In genomic region chr6:56959938-56960337, GRCh38 we compare ENCODE assay signal across 20 cellular contexts. TPM values are rescaled to one million over a fixed set of nuclear protein-coding genes. Genes with fewer than 3 reads are reported as not detected.
DNase-seq lines count a peak whose midpoint lies in the region; ATAC-seq, FAIRE-seq and TF ChIP-seq lines count a peak whose summit lies in the region.
"Had no signal": no experiment of that assay in that cellular context is flagged by ENCODE, and none has a peak within 500 bp of the region (broad histone marks: within the 10 kb centered on the region; RNA-seq: fewer than 3 reads in every experiment).

No MANE protein-coding gene starts in this region.

- 6% methylated on average over 4 of the region's 4 CpGs for WGBS in HepG2 (ENCODE audit: low lambda C conversion rate)
- 78% methylated on average over 4 of the region's 4 CpGs for WGBS in right lobe of liver (ENCODE audit: insufficient coverage, low coverage, low lambda C conversion rate, missing lambda C conversion rate)

- H3K4me3 ChIP-seq in HepG2 (replicated peaks in 1 of 3; ENCODE audit: insufficient read depth in 1 of 3, low read depth in 2 of 3, low read length in 3 of 3), result no peak overlapping the region
- no peak overlapping the region for H3K4me3 ChIP-seq in right lobe of liver
- H3K4me3 ChIP-seq: upper lobe of left lung had no signal

- H3K36me3 ChIP-seq in HepG2 (replicated peaks in 1 of 2; ENCODE audit: control insufficient read depth in 1 of 2, insufficient read depth in 2 of 2, low read length in 2 of 2), result no peaks in the 10 kb centered on the region
- no peaks in the 10 kb centered on the region for H3K36me3 ChIP-seq in right lobe of liver
- H3K36me3 ChIP-seq: upper lobe of left lung had no signal

- no peak overlapping the region for H3K4me2 ChIP-seq in HepG2 (ENCODE audit: low read depth, low read length)

- TF ChIP-seq POLR2A in HepG2 (IDR thresholded peaks at IDR 0.05; ENCODE audit: insufficient read depth in 1 of 2, low read depth in 2 of 2, low read length in 2 of 2) (no peak), right lobe of liver (IDR thresholded peaks at IDR 0.05) (no peak)

- H3K9ac ChIP-seq in HepG2 (ENCODE audit: insufficient read depth, low read depth, low read length), result no peak overlapping the region

- H3K79me2 ChIP-seq in HepG2 (ENCODE audit: insufficient read depth, low read length), result no peaks in the 10 kb centered on the region

- H2AFZ ChIP-seq in HepG2 (ENCODE audit: low read length), result no peak overlapping the region

- H3K27ac ChIP-seq in HepG2 (ENCODE audit: extremely low read length, insufficient read depth, low read length), result no peak overlapping the region
- H3K27ac ChIP-seq in right lobe of liver, result no peak overlapping the region
- H3K27ac ChIP-seq: upper lobe of left lung, VCaP had no signal

- CTCF ChIA-PET in HepG2 (lab: Yijun Ruan, JAX; ENCODE audit: low intra/inter-chr PET ratio, low total read pairs), result no interaction called here

- H3K27me3 ChIP-seq in HepG2 (ENCODE audit: control insufficient read depth in 1 of 2, insufficient read depth in 2 of 2, low read length in 2 of 2) (peaks cover 0 to 14% of the 10 kb centered on the region in 2 experiments; a peak in 2 of 5 replicates), right lobe of liver (no peaks in the 10 kb centered on the region)
- H3K27me3 ChIP-seq: upper lobe of left lung had no signal

- H3K9me3 ChIP-seq in HepG2 (ENCODE audit: low read length) (no peaks in the 10 kb centered on the region), right lobe of liver (no peaks in the 10 kb centered on the region)
- H3K9me3 ChIP-seq: upper lobe of left lung had no signal

- peaks cover 6% of the 10 kb centered on the region; the same call in 1 of the 2 replicates for H3K4me1 ChIP-seq in HepG2 (ENCODE audit: insufficient read depth, low read length)
- no peaks in the 10 kb centered on the region for H3K4me1 ChIP-seq in right lobe of liver

- H4K20me1 ChIP-seq in HepG2 (ENCODE audit: insufficient read depth, low read length), result no peaks in the 10 kb centered on the region

- no peak for DNase-seq in HepG2 (ENCODE audit: low spot score)
- no peak for DNase-seq in right lobe of liver
- DNase-seq in fibroblast of peridontal ligament (ENCODE audit: extremely low read depth), result peak; percentile 88
- DNase-seq in NCI-H1417 treated with DMSO at 0.1 percent for 48 hours (lab: John Stamatoyannopoulos, UW), result no peak
- DNase-seq: activated CD4-positive, alpha-beta memory T cell treated with anti-CD3 and anti-CD28 coated beads, Interleukin-2, amount 10 ng/mL, durations not matched to agents 7 days and 5 days; activated naive CD8-positive, alpha-beta T cell treated with anti-CD3 and anti-CD28 coated beads, Interleukin-2, amount 50 U/mL, for 24 hours; activated T-cell treated with anti-CD3 and anti-CD28 coated beads, Interleukin-2, amount 50 U/mL, for 72 hours; left cardiac atrium; NCI-H187 treated with DMSO at 0.1 percent for 48 hours; NCI-H524; small intestine; SW 1271; upper lobe of left lung had no signal

- BruUV-seq in HepG2 (replicated peaks; lab: Mats Ljungman, UMichigan), result no TSS peak

- FAIRE-seq in HepG2 (lab: Jason Lieb, UNC), result peak; percentile 28
- FAIRE-seq: colon, small intestine had no signal

- TF ChIP-seq EP300 in HepG2 (IDR thresholded peaks at IDR 0.05; ENCODE audit: low read depth in 2 of 2, low read length in 2 of 2) (no peak), HepG2 (CRISPR knock-in tag; IDR thresholded peaks at IDR 0.05; ENCODE audit: borderline replicate concordance) (no peak)

- no peak for ATAC-seq in HepG2
- ATAC-seq in right lobe of liver, result no peak
- peak; percentile 15 for ATAC-seq in SK-N-SH treated with all-trans-retinoic acid at 6 μM for 48 hours
- no peak for ATAC-seq in HG03469 (IDR thresholded peaks at IDR 0.05; ENCODE audit: unreplicated experiment)
- no peak for ATAC-seq in HG03175 (IDR thresholded peaks at IDR 0.05; ENCODE audit: unreplicated experiment)
- no peak for ATAC-seq in HG03354 (IDR thresholded peaks at IDR 0.05; ENCODE audit: poor library complexity, severe bottlenecking, unreplicated experiment)
- ATAC-seq: activated naive CD8-positive, alpha-beta T cell treated with anti-CD3 and anti-CD28 coated beads, Interleukin-2, amount 50 U/mL, for 24 hours; activated T-cell treated with anti-CD3 and anti-CD28 coated beads, Interleukin-2, amount 50 U/mL, for 72 hours; left cardiac atrium; stimulated activated effector memory CD8-positive, alpha-beta T cell treated with anti-CD3 and anti-CD28 coated beads, Interleukin-12 subunit alpha, Interleukin-12 subunit beta, amount 100 ng/mL, for 72 hours had no signal

- intact Hi-C loops in HepG2 (cut with micrococcal nuclease; ENCODE audit: unreplicated experiment), result loop anchor here (5.0 to 10.0 kb wide), 3 partner anchors 87 to 212 kb away; partner anchors contain the start of genes BAG2, KIAA1586 and ZNF451
- intact Hi-C loops in right lobe of liver (cut with DNase I), result no loop called here

- TF ChIP-seq RAD21 in HepG2 (CRISPR knock-in tag; IDR thresholded peaks at IDR 0.05), result no peak

- in situ Hi-C loops in HepG2 (cut with HindIII; ENCODE audit: extremely low pct_ligation_motif_present, low pct_unique_long_range_greater_than_20kb), result no loop called here

- POLR2A ChIA-PET in HepG2 (lab: Yijun Ruan, JAX), result no interaction called here

- TF ChIP-seq CTCF in HepG2 (CRISPR knock-in tag; IDR thresholded peaks at IDR 0.05), result no peak
- TF ChIP-seq CTCF in right lobe of liver (IDR thresholded peaks at IDR 0.05), result no peak

TF ChIP-seq in HepG2, 621 proteins besides CTCF, POLR2A, EP300 and RAD21 (continues in another document):
- TF ChIP-seq MTA3 (CRISPR knock-in tag; IDR thresholded peaks at IDR 0.05), result no peak
- TF ChIP-seq PHF20 (CRISPR knock-in tag; IDR thresholded peaks at IDR 0.05), result no peak
- TF ChIP-seq ZNF678 (CRISPR knock-in tag; IDR thresholded peaks at IDR 0.05), result no peak
- no peak for TF ChIP-seq KLF15 (CRISPR knock-in tag; IDR thresholded peaks at IDR 0.05; ENCODE audit: borderline replicate concordance)
- no peak for TF ChIP-seq PAX8 (CRISPR knock-in tag; IDR thresholded peaks at IDR 0.05; ENCODE audit: borderline replicate concordance)
- TF ChIP-seq ZNF766 (CRISPR knock-in tag; IDR thresholded peaks at IDR 0.05; ENCODE audit: borderline replicate concordance), result no peak
- TF ChIP-seq HIVEP1 (CRISPR knock-in tag; IDR thresholded peaks at IDR 0.05), result no peak
- no peak for TF ChIP-seq ZNF501 (CRISPR knock-in tag; IDR thresholded peaks at IDR 0.05)

TF ChIP-seq in SK-N-SH treated with all-trans-retinoic acid at 6 μM for 48 hours, 23 proteins besides CTCF, POLR2A, EP300 and RAD21 (continues in another document):
- TF ChIP-seq CSRNP3 (CRISPR knock-in tag; IDR thresholded peaks at IDR 0.05) (no peak), RARB (CRISPR knock-in tag; IDR thresholded peaks at IDR 0.05) (peak; percentile 92), PATZ1 (CRISPR knock-in tag; IDR thresholded peaks at IDR 0.05; ENCODE audit: borderline replicate concordance) (peak; percentile 90)

RNA-seq across cellular contexts. Expression of gene BEND6, which starts 5.0 kb away (rescaled TPM):
- total RNA-seq in HepG2 (2016; rRNA removed; fragmentation: Illumina TruSeq; extraction: Trizol) (0.20 and 0.25 TPM in 2 replicates), right lobe of liver (not detected)
- total RNA-seq in HepG2 (2016; cell fraction: cytosol; rRNA removed; fragmentation: Illumina TruSeq; extraction: Trizol; ENCODE audit: low read depth), result 0.44 and 0.71 TPM in 2 replicates
- 0.12 and 0.43 TPM in 2 replicates for total RNA-seq in HepG2 (2016; cell fraction: insoluble cytoplasmic fraction; rRNA removed; fragmentation: Illumina TruSeq; extraction: Trizol)
- total RNA-seq in HepG2 (2016; cell fraction: membrane; rRNA removed; fragmentation: Illumina TruSeq; extraction: Trizol), result 0.43 and 0.55 TPM in 2 replicates
- total RNA-seq in HepG2 (2016; cell fraction: nucleus; rRNA removed; fragmentation: Illumina TruSeq; extraction: Trizol), result 0.09 and 0.25 TPM in 2 replicates
- polyA plus RNA-seq in HepG2 (2011; rRNA removed), result 0.10 and 0.21 TPM in 2 replicates
- 0.09 and 0.13 TPM in 2 replicates for polyA plus RNA-seq in HepG2 (2011; cell fraction: cytosol; rRNA removed)
- not detected in 2 replicates for polyA plus RNA-seq in HepG2 (2011; cell fraction: nucleus; rRNA removed)
- 0.12 and 0.29 TPM in 2 replicates for polyA plus RNA-seq in HepG2 (2012)
- 0.19 and 0.40 TPM in 2 replicates for polyA plus RNA-seq in HepG2 (2016; cell fraction: cytosol; fragmentation: Illumina TruSeq; extraction: Trizol; ENCODE audit: low read depth)
- 0.21 and 0.35 TPM in 2 replicates for polyA plus RNA-seq in HepG2 (2016; cell fraction: insoluble cytoplasmic fraction; fragmentation: Illumina TruSeq; extraction: Trizol; ENCODE audit: low read depth)
- polyA plus RNA-seq in HepG2 (2016; cell fraction: membrane; fragmentation: Illumina TruSeq; extraction: Trizol; ENCODE audit: low read depth), result 0.33 and 0.54 TPM in 2 replicates
- polyA plus RNA-seq in HepG2 (2016; cell fraction: nucleus; fragmentation: Illumina TruSeq; extraction: Trizol; ENCODE audit: insufficient read depth, low read depth), result 0.12 TPM in 1 of 2 replicates, not detected in the other
- 0.04 and 0.37 TPM in 2 replicates for polyA minus RNA-seq in HepG2 (2011; rRNA and poly(A)+ RNA removed; ENCODE audit: low replicate concordance)
- 0.20 TPM in 1 of 2 replicates, not detected in the other for polyA minus RNA-seq in HepG2 (2011; cell fraction: cytosol; rRNA and poly(A)+ RNA removed)
- polyA minus RNA-seq in HepG2 (2011; cell fraction: nucleus; rRNA and poly(A)+ RNA removed), result 0.12 and 0.13 TPM in 2 replicates
- total RNA-seq: activated CD4-positive, alpha-beta memory T cell treated with anti-CD3 and anti-CD28 coated beads, Interleukin-2, amount 10 ng/mL, durations not matched to agents 7 days and 5 days had no signal

Comparison
In these comparisons a context has a peak if more than half of its experiments do, and no peak if none do; other contexts are left out.
1. Of the 2 proteins assayed by ChIP-seq in both HepG2 and SK-N-SH treated with all-trans-retinoic acid at 6 μM for 48 hours: peak only in HepG2: none; only in SK-N-SH treated with all-trans-retinoic acid at 6 μM for 48 hours: PATZ1; in both: none; in neither: 1.